Comparison of ENCODE assay signal across 15 cellular contexts in genomic region chr2:237910576-237911362, GRCh38. TPM values are rescaled to one million over a fixed set of nuclear protein-coding genes. Genes with fewer than 3 reads are reported as not detected.
A peak's percentile ranks its signal among the peaks of the same experiment; 100 is the strongest.
DNase-seq lines count a peak whose midpoint lies in the region; ATAC-seq and TF ChIP-seq lines count a peak whose summit lies in the region.
"Had no signal": no experiment of that assay in that cellular context is flagged by ENCODE, and none has a peak within 500 bp of the region (broad histone marks: within the 10 kb centered on the region; RNA-seq: fewer than 3 reads in every experiment).

No MANE protein-coding gene starts in this region.

- no peaks in the 10 kb centered on the region for H3K27me3 ChIP-seq in uterus
- H3K27me3 ChIP-seq: MG63 had no signal

- CTCF ChIA-PET in activated CD8-positive, alpha-beta T cell treated with anti-CD3 and anti-CD28 coated beads, Interleukin-2, amount 10 ng/mL, durations not matched to agents 7 days and 5 days (lab: Charles Lee): interaction anchor here (1.6 kb wide), 1 partner anchor 8 kb away, joined by 4 read pairs; no protein-coding TSS in a partner anchor
- CTCF ChIA-PET in activated CD8-positive, alpha-beta T cell treated with anti-CD3 and anti-CD28 coated beads for 36 hours (lab: Charles Lee): no interaction called here

- peaks cover 17% of the 10 kb centered on the region for H3K36me3 Mint-ChIP-seq in activated CD8-positive, alpha-beta T cell treated with anti-CD3 and anti-CD28 coated beads, Interleukin-2, amount 10 ng/mL, durations not matched to agents 7 days and 5 days (ENCODE audit: low read depth)
- peaks cover 10% of the 10 kb centered on the region for H3K36me3 Mint-ChIP-seq in activated CD8-positive, alpha-beta T cell treated with anti-CD3 and anti-CD28 coated beads for 36 hours (ENCODE audit: low read depth)
- H3K36me3 Mint-ChIP-seq in activated T-helper 17 cell treated with anti-CD3 and anti-CD28 coated beads, Interleukin-2, amount 50 U/mL, for 72 hours (ENCODE audit: low read depth): no peaks in the 10 kb centered on the region
- peaks cover 7% of the 10 kb centered on the region for H3K36me3 Mint-ChIP-seq in nephron progenitor cell (ENCODE audit: low read depth)

- H3K4me3 ChIP-seq in uterus: no peak overlapping the region
- H3K4me3 ChIP-seq: MG63, PC-9 had no signal

- peak overlapping the region; percentile 45 to 55 for H3K27ac ChIP-seq in uterus
- H3K27ac ChIP-seq: PC-9 had no signal

- H3K4me3 Mint-ChIP-seq in activated CD8-positive, alpha-beta T cell treated with anti-CD3 and anti-CD28 coated beads, Interleukin-2, amount 10 ng/mL, durations not matched to agents 7 days and 5 days: no peak overlapping the region
- no peak overlapping the region for H3K4me3 Mint-ChIP-seq in activated CD8-positive, alpha-beta T cell treated with anti-CD3 and anti-CD28 coated beads for 36 hours
- no peak overlapping the region for H3K4me3 Mint-ChIP-seq in activated T-helper 17 cell treated with anti-CD3 and anti-CD28 coated beads, Interleukin-2, amount 50 U/mL, for 72 hours
- no peak overlapping the region for H3K4me3 Mint-ChIP-seq in nephron progenitor cell

- H3K9me3 Mint-ChIP-seq in activated CD8-positive, alpha-beta T cell treated with anti-CD3 and anti-CD28 coated beads, Interleukin-2, amount 10 ng/mL, durations not matched to agents 7 days and 5 days (ENCODE audit: insufficient read depth): peaks cover 10% of the 10 kb centered on the region
- H3K9me3 Mint-ChIP-seq in activated CD8-positive, alpha-beta T cell treated with anti-CD3 and anti-CD28 coated beads for 36 hours: peaks cover 13% of the 10 kb centered on the region
- H3K9me3 Mint-ChIP-seq in activated T-helper 17 cell treated with anti-CD3 and anti-CD28 coated beads, Interleukin-2, amount 50 U/mL, for 72 hours: peaks cover 6% of the 10 kb centered on the region
- H3K9me3 Mint-ChIP-seq in nephron progenitor cell: peaks cover 25% of the 10 kb centered on the region

- H3K9me3 ChIP-seq in uterus: peaks cover 0 to 9% of the 10 kb centered on the region in 2 donors

- H3K27me3 Mint-ChIP-seq in activated CD8-positive, alpha-beta T cell treated with anti-CD3 and anti-CD28 coated beads, Interleukin-2, amount 10 ng/mL, durations not matched to agents 7 days and 5 days (ENCODE audit: low read depth): no peaks in the 10 kb centered on the region
- H3K27me3 Mint-ChIP-seq in activated CD8-positive, alpha-beta T cell treated with anti-CD3 and anti-CD28 coated beads for 36 hours: no peaks in the 10 kb centered on the region
- H3K27me3 Mint-ChIP-seq in activated T-helper 17 cell treated with anti-CD3 and anti-CD28 coated beads, Interleukin-2, amount 50 U/mL, for 72 hours: no peaks in the 10 kb centered on the region
- H3K27me3 Mint-ChIP-seq in nephron progenitor cell (ENCODE audit: low read depth, poor library complexity): peaks cover 9% of the 10 kb centered on the region

- peaks cover 27% of the 10 kb centered on the region for H3K4me1 Mint-ChIP-seq in activated CD8-positive, alpha-beta T cell treated with anti-CD3 and anti-CD28 coated beads, Interleukin-2, amount 10 ng/mL, durations not matched to agents 7 days and 5 days (ENCODE audit: low read depth)
- H3K4me1 Mint-ChIP-seq in activated CD8-positive, alpha-beta T cell treated with anti-CD3 and anti-CD28 coated beads for 36 hours (ENCODE audit: low read depth): peaks cover 8% of the 10 kb centered on the region
- H3K4me1 Mint-ChIP-seq in activated T-helper 17 cell treated with anti-CD3 and anti-CD28 coated beads, Interleukin-2, amount 50 U/mL, for 72 hours: no peaks in the 10 kb centered on the region
- no peaks in the 10 kb centered on the region for H3K4me1 Mint-ChIP-seq in nephron progenitor cell

- TF ChIP-seq POLR2A in uterus (IDR thresholded peaks at IDR 0.05): no peak

- H3K27ac Mint-ChIP-seq in activated CD8-positive, alpha-beta T cell treated with anti-CD3 and anti-CD28 coated beads, Interleukin-2, amount 10 ng/mL, durations not matched to agents 7 days and 5 days: peak overlapping the region; percentile 30
- no peak overlapping the region for H3K27ac Mint-ChIP-seq in activated CD8-positive, alpha-beta T cell treated with anti-CD3 and anti-CD28 coated beads for 36 hours
- H3K27ac Mint-ChIP-seq in activated T-helper 17 cell treated with anti-CD3 and anti-CD28 coated beads, Interleukin-2, amount 50 U/mL, for 72 hours: peak overlapping the region; percentile 2
- H3K27ac Mint-ChIP-seq in nephron progenitor cell: peak overlapping the region; percentile 16

- no peak for DNase-seq in activated CD8-positive, alpha-beta T cell treated with anti-CD3 and anti-CD28 coated beads, Interleukin-2, amount 10 ng/mL, durations not matched to agents 7 days and 5 days
- DNase-seq in activated CD8-positive, alpha-beta T cell treated with anti-CD3 and anti-CD28 coated beads for 36 hours: no peak
- no peak for DNase-seq in nephron progenitor cell
- no peak for DNase-seq in uterus
- no peak for DNase-seq in occipital lobe (lab: John Stamatoyannopoulos, UW)
- DNase-seq in Right ventricle myocardium inferior (ENCODE audit: missing footprints): no peak
- DNase-seq: C1 segment of cervical spinal cord, DND-41, Karpas-422, MG63, NCI-H1092, NCI-H510A treated with DMSO at 0.1 percent for 48 hours, PC-9 had no signal

- TF ChIP-seq CTCF in activated CD8-positive, alpha-beta T cell treated with anti-CD3 and anti-CD28 coated beads for 36 hours (IDR thresholded peaks at IDR 0.05): no peak
- TF ChIP-seq CTCF in nephron progenitor cell (IDR thresholded peaks at IDR 0.05) (no peak), uterus (IDR thresholded peaks at IDR 0.05) (no peak)

- intact Hi-C loops in activated CD8-positive, alpha-beta T cell treated with anti-CD3 and anti-CD28 coated beads for 36 hours (cut with micrococcal nuclease): no loop called here
- intact Hi-C loops in uterus (cut with DNase I; ENCODE audit: low total_unique reads) (no loop called here), Right ventricle myocardium inferior (cut with DNase I) (no loop called here)

- no peaks in the 10 kb centered on the region for H3K36me3 ChIP-seq in uterus

- ATAC-seq in activated CD8-positive, alpha-beta T cell treated with anti-CD3 and anti-CD28 coated beads, Interleukin-2, amount 10 ng/mL, durations not matched to agents 7 days and 5 days: no peak
- ATAC-seq in activated CD8-positive, alpha-beta T cell treated with anti-CD3 and anti-CD28 coated beads for 36 hours: no peak
- no peak for ATAC-seq in activated T-helper 17 cell treated with anti-CD3 and anti-CD28 coated beads, Interleukin-2, amount 50 U/mL, for 72 hours (replicated peaks)
- no peak for ATAC-seq in Right ventricle myocardium inferior

- H3K4me1 ChIP-seq in uterus: no peaks in the 10 kb centered on the region

- POLR2A ChIA-PET in activated CD8-positive, alpha-beta T cell treated with anti-CD3 and anti-CD28 coated beads, Interleukin-2, amount 10 ng/mL, durations not matched to agents 7 days and 5 days (lab: Charles Lee): no interaction called here
- POLR2A ChIA-PET in activated CD8-positive, alpha-beta T cell treated with anti-CD3 and anti-CD28 coated beads for 36 hours (lab: Charles Lee): no interaction called here

RNA-seq across cellular contexts. Expression of gene RAMP1, which starts 51.3 kb away (rescaled TPM):
- total RNA-seq in activated CD8-positive, alpha-beta T cell treated with anti-CD3 and anti-CD28 coated beads, Interleukin-2, amount 10 ng/mL, durations not matched to agents 7 days and 5 days: 1 to 10 TPM; 5.8 to 5.9 TPM
- 1 to 10 TPM; 1.0 to 1.4 TPM for total RNA-seq in activated CD8-positive, alpha-beta T cell treated with anti-CD3 and anti-CD28 coated beads for 36 hours
- under 1 TPM in 1 of 2 donors, not detected in 1; 0.54 TPM for total RNA-seq in activated T-helper 17 cell treated with anti-CD3 and anti-CD28 coated beads, Interleukin-2, amount 50 U/mL, for 72 hours
- total RNA-seq in uterus: 100 to 1,000 TPM in 3 of 4 donors, 10 to 100 TPM in 1; 44.1 to 591 (median 424) TPM
- 2.7 TPM for total RNA-seq in occipital lobe
- total RNA-seq in Right ventricle myocardium inferior: 139 TPM
- total RNA-seq: H4 had no signal

RNA-seq across cellular contexts. Expression of gene UBE2F, which starts 56.0 kb away (rescaled TPM):
- 10 to 100 TPM; 70.2 to 71.9 TPM for total RNA-seq in activated CD8-positive, alpha-beta T cell treated with anti-CD3 and anti-CD28 coated beads, Interleukin-2, amount 10 ng/mL, durations not matched to agents 7 days and 5 days
- total RNA-seq in activated CD8-positive, alpha-beta T cell treated with anti-CD3 and anti-CD28 coated beads for 36 hours: 10 to 100 TPM; 96.5 to 99.5 TPM
- total RNA-seq in activated T-helper 17 cell treated with anti-CD3 and anti-CD28 coated beads, Interleukin-2, amount 50 U/mL, for 72 hours: 10 to 100 TPM; 38.9 to 44.7 TPM
- total RNA-seq in uterus (10 to 100 TPM; 40.7 to 88.9 (median 64.9) TPM), occipital lobe (30.9 TPM), Right ventricle myocardium inferior (73.3 TPM)

Comparison
In these comparisons a context has a peak if more than half of its experiments do, and no peak if none do; other contexts are left out.
1. RNA of gene RAMP1, which starts 51.3 kb away (total RNA-seq): 44.1 to 591 TPM in uterus and 139 TPM in Right ventricle myocardium inferior (single experiment); 5.8 to 5.9 TPM in activated CD8-positive, alpha-beta T cell treated with anti-CD3 and anti-CD28 coated beads, Interleukin-2, amount 10 ng/mL, durations not matched to agents 7 days and 5 days, 2.7 TPM in occipital lobe (single experiment), 1.0 to 1.4 TPM in activated CD8-positive, alpha-beta T cell treated with anti-CD3 and anti-CD28 coated beads for 36 hours and 0.54 TPM in activated T-helper 17 cell treated with anti-CD3 and anti-CD28 coated beads, Interleukin-2, amount 50 U/mL, for 72 hours; every median in the first group is over 4 times any median in the second.